Comparison of ENCODE assay signal across 8 cellular contexts in the genomic region with DNA sequence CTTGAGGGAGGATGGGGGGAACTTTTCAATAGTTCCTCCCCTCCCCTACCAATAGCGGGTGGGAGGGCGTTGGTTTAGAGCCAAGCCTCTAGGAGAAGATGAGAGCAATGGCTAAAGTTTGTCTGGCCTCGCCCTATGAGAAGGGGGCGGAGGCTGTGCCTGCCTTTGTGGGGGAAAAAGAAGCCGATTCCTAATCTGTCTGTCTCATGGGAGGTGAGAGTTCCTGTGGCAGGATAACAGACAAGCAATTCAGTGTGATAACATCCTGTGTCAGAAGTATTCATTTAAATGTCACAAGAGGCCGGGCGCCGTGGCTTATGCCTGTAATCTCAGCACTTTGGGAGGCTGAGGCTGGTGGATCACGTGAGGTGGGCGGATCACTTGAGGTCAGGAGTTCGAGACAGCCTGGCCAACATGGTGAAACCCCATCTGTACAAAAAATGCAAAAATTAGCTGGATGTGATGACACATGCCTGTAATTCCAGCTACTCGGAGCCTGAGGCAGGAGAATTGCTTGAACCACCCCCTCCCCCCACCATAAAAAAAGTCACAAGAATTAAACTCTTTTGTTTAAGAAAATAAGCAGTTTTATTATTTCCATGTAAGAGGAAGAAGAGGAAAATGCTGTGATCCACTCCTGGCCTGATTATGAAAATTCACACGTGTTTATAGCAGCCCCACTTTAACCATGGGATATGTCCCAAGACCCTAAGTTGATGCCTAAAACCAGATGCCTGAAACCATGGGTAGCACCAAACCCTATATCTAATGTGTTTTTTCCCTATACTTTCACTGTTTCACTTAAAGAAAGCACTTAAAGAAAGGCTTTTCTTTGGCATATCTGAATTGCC. TPM values are rescaled to one million over a fixed set of nuclear protein-coding genes. Genes with fewer than 3 reads are reported as not detected.
DNase-seq lines count a peak whose midpoint lies in the region; ATAC-seq and TF ChIP-seq lines count a peak whose summit lies in the region.

No MANE protein-coding gene starts in this region.

- POLR2A ChIA-PET in HEK293 (lab: Yijun Ruan, JAX) = interaction anchor here (0.9 to 3.2 kb wide), 3 partner anchors 13 to 189 kb away, joined by 3 to 27 read pairs (median 17); a partner anchor contains a TSS

- WGBS in psoas muscle, 3 donors = 24 to 39% (median 28%) methylated on average over 13 of the region's 13 CpGs

- peaks cover 54% of the 10 kb centered on the region for H3K36me3 Mint-ChIP-seq in activated T-helper 2 cell treated with anti-CD3 and anti-CD28 coated beads, Interferon-gamma antibody, Interleukin-2, Interleukin-4, amounts not matched to agents 10 μg/mL and 5 μg/mL and 100 μg/mL, durations not matched to agents 14 hours and 24 hours and 36 hours (ENCODE audit: low read depth)

- H3K27ac ChIP-seq in HEK293 (ENCODE audit: extremely low read depth, low read depth, low read length) (peak overlapping the region; percentile 93), psoas muscle (peak overlapping the region; percentile 91)

- intact Hi-C loops in activated T-helper 2 cell treated with anti-CD3 and anti-CD28 coated beads, Interferon-gamma antibody, Interleukin-2, Interleukin-4, amounts not matched to agents 10 μg/mL and 5 μg/mL and 100 μg/mL, durations not matched to agents 14 hours and 24 hours and 36 hours (cut with micrococcal nuclease) = loop anchor here (1.0 to 10.0 kb wide), 8 partner anchors 67 to 860 kb away; a partner anchor contains a TSS
- intact Hi-C loops in psoas muscle (cut with DNase I) = loop anchor here in 1 of 2 donors (10.0 kb wide), 1 partner anchor 70 kb away; no protein-coding TSS in a partner anchor

- peak overlapping the region; percentile 90 for H3K27ac Mint-ChIP-seq in activated T-helper 2 cell treated with anti-CD3 and anti-CD28 coated beads, Interferon-gamma antibody, Interleukin-2, Interleukin-4, amounts not matched to agents 10 μg/mL and 5 μg/mL and 100 μg/mL, durations not matched to agents 14 hours and 24 hours and 36 hours

- H3K4me1 Mint-ChIP-seq in activated T-helper 2 cell treated with anti-CD3 and anti-CD28 coated beads, Interferon-gamma antibody, Interleukin-2, Interleukin-4, amounts not matched to agents 10 μg/mL and 5 μg/mL and 100 μg/mL, durations not matched to agents 14 hours and 24 hours and 36 hours (ENCODE audit: low read depth) = peaks cover 56% of the 10 kb centered on the region

- CTCF ChIA-PET in HEK293 (lab: Yijun Ruan, JAX) = interaction anchor here (0.6 kb wide), 1 partner anchor 42 kb away, joined by 4 read pairs; no protein-coding TSS in a partner anchor

- peak overlapping the region; percentile 96 for H3K4me3 Mint-ChIP-seq in activated T-helper 2 cell treated with anti-CD3 and anti-CD28 coated beads, Interferon-gamma antibody, Interleukin-2, Interleukin-4, amounts not matched to agents 10 μg/mL and 5 μg/mL and 100 μg/mL, durations not matched to agents 14 hours and 24 hours and 36 hours (ENCODE audit: low read depth)

- H3K9me3 Mint-ChIP-seq in activated T-helper 2 cell treated with anti-CD3 and anti-CD28 coated beads, Interferon-gamma antibody, Interleukin-2, Interleukin-4, amounts not matched to agents 10 μg/mL and 5 μg/mL and 100 μg/mL, durations not matched to agents 14 hours and 24 hours and 36 hours = no peaks in the 10 kb centered on the region

- TF ChIP-seq CTCF in HEK293 (tag by site-specific recombination; IDR thresholded peaks at IDR 0.05) = no peak
- no peak for TF ChIP-seq CTCF in psoas muscle (IDR thresholded peaks at IDR 0.05)

- peak in 3 of 4 donors; percentile 1 to 31 (median 5) for ATAC-seq in psoas muscle
- ATAC-seq in HG02588 (IDR thresholded peaks at IDR 0.05; ENCODE audit: unreplicated experiment) = no peak

- peak overlapping the region; percentile 76 for H3K4me3 ChIP-seq in HEK293 (ENCODE audit: low read depth, low read length)
- peak overlapping the region; percentile 89 for H3K4me3 ChIP-seq in psoas muscle

- no peaks in the 10 kb centered on the region for H3K27me3 ChIP-seq in psoas muscle (ENCODE audit: insufficient read depth in 3 of 3, low read length in 2 of 3)

- H3K4me1 ChIP-seq in HEK293 (ENCODE audit: control insufficient read depth, insufficient read depth, low read length) = peaks cover 23% of the 10 kb centered on the region
- H3K4me1 ChIP-seq in psoas muscle = peaks cover 25% of the 10 kb centered on the region

- peak; percentile 9 for DNase-seq in DMS153 (lab: John Stamatoyannopoulos, UW)
- peak; percentile 75 for DNase-seq in activated T-helper 2 cell treated with anti-CD3 and anti-CD28 coated beads, Interferon-gamma antibody, Interleukin-2, Interleukin-4, amounts not matched to agents 10 μg/mL and 5 μg/mL and 100 μg/mL, durations not matched to agents 14 hours and 24 hours and 36 hours (ENCODE audit: low spot score)
- DNase-seq in germinal center (ENCODE audit: low spot score) = peak; percentile 52
- DNase-seq in psoas muscle = peak; percentile 89
- DNase-seq in ureter (ENCODE audit: low spot score) = peak; percentile 78

- H3K36me3 ChIP-seq in HEK293 (ENCODE audit: control insufficient read depth in 2 of 2, insufficient read depth in 1 of 2, low read length in 2 of 2) = peaks cover 0 to 10% of the 10 kb centered on the region in 2 experiments; a peak in 1 of 3 replicates
- H3K36me3 ChIP-seq in psoas muscle (ENCODE audit: insufficient read depth in 1 of 2, low read depth in 1 of 2) = peaks cover 0 to 9% of the 10 kb centered on the region in 2 donors

- H3K9me3 ChIP-seq in HEK293 (ENCODE audit: control insufficient read depth, insufficient read depth, low read depth, low read length) (no peaks in the 10 kb centered on the region), psoas muscle (no peaks in the 10 kb centered on the region)

- no peaks in the 10 kb centered on the region for H3K27me3 Mint-ChIP-seq in activated T-helper 2 cell treated with anti-CD3 and anti-CD28 coated beads, Interferon-gamma antibody, Interleukin-2, Interleukin-4, amounts not matched to agents 10 μg/mL and 5 μg/mL and 100 μg/mL, durations not matched to agents 14 hours and 24 hours and 36 hours (ENCODE audit: low read depth)

TF ChIP-seq in HEK293, 187 proteins besides CTCF, POLR2A, EP300 and RAD21 (continues in another document):
- TF ChIP-seq TCF7L2 (IDR thresholded peaks at IDR 0.05; ENCODE audit: borderline replicate concordance, low read depth, low read length) = peak; percentile 44; the same call in 1 of the 2 replicates
- peak; percentile 52 for TF ChIP-seq ZNF629 (tag by site-specific recombination; IDR thresholded peaks at IDR 0.05)
- TF ChIP-seq ZNF2 (tag by site-specific recombination; IDR thresholded peaks at IDR 0.05) = no peak
- peak; percentile 29 for TF ChIP-seq OSR2 (tag by site-specific recombination; IDR thresholded peaks at IDR 0.05)
- TF ChIP-seq, protein P1, sequence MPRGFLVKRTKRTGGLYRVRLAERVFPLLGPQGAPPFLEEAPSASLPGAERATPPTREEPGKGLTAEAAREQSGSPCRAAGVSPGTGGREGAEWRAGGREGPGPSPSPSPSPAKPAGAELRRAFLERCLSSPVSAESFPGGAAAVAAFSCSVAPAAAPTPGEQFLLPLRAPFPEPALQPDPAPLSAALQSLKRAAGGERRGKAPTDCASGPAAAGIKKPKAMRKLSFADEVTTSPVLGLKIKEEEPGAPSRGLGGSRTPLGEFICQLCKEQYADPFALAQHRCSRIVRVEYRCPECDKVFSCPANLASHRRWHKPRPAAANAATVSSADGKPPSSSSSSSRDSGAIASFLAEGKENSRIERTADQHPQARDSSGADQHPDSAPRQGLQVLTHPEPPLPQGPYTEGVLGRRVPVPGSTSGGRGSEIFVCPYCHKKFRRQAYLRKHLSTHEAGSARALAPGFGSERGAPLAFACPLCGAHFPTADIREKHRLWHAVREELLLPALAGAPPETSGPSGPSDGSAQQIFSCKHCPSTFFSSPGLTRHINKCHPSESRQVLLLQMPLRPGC (tag by site-specific recombination; IDR thresholded peaks at IDR 0.05) = peak; percentile 47
- peak; percentile 49 for TF ChIP-seq ZEB2 (tag by site-specific recombination; IDR thresholded peaks at IDR 0.05)
- peak; percentile 74; the same call in 1 of the 2 replicates for TF ChIP-seq KLF9 (tag by site-specific recombination; IDR thresholded peaks at IDR 0.05; ENCODE audit: low read depth)

TF ChIP-seq in PFSK-1, 5 proteins besides CTCF, POLR2A, EP300 and RAD21 (continues in another document):
- TF ChIP-seq FOXP2 (optimal IDR thresholded peaks at IDR 0.05; ENCODE audit: borderline replicate concordance, extremely low read depth, extremely low read length, insufficient read depth) (no peak), TAF1 (IDR thresholded peaks at IDR 0.05; ENCODE audit: borderline replicate concordance, insufficient read depth, low read length) (no peak), SIN3A (IDR thresholded peaks at IDR 0.05; ENCODE audit: borderline replicate concordance, insufficient read depth, low read length) (peak; percentile 84; the same call in 1 of the 2 replicates), POLR2AphosphoS5 (IDR thresholded peaks at IDR 0.05; ENCODE audit: low read depth, low read length) (no peak)

RNA-seq across cellular contexts. Expression of a gene that starts 1.7 kb away (rescaled TPM):
- 9.4 TPM for polyA plus RNA-seq in PFSK-1 (2012; ENCODE audit: insufficient read length, low read depth)
- total RNA-seq in activated T-helper 2 cell treated with anti-CD3 and anti-CD28 coated beads, Interferon-gamma antibody, Interleukin-2, Interleukin-4, amounts not matched to agents 10 μg/mL and 5 μg/mL and 100 μg/mL, durations not matched to agents 14 hours and 24 hours and 36 hours = 8.8 and 9.9 TPM in 2 replicates
- total RNA-seq in psoas muscle (10 to 100 TPM; 14.5 to 23.7 (median 20.0) TPM), ureter (69.9 TPM)
- polyA plus RNA-seq in psoas muscle = 1 to 10 TPM; 1.7 to 9.4 (median 2.0) TPM

RNA-seq across cellular contexts. Expression of a gene that starts 50.4 kb away (rescaled TPM):
- not detected for polyA plus RNA-seq in PFSK-1 (2012; ENCODE audit: insufficient read length, low read depth)
- not detected in 2 replicates for total RNA-seq in activated T-helper 2 cell treated with anti-CD3 and anti-CD28 coated beads, Interferon-gamma antibody, Interleukin-2, Interleukin-4, amounts not matched to agents 10 μg/mL and 5 μg/mL and 100 μg/mL, durations not matched to agents 14 hours and 24 hours and 36 hours
- total RNA-seq in psoas muscle (not detected), ureter (not detected)
- polyA plus RNA-seq in psoas muscle = not detected

Comparison
In these comparisons a context has a peak if more than half of its experiments do, and no peak if none do; other contexts are left out.
1. DNase-seq: peak in every context shown above with its lines; median percentile 89 in psoas muscle; 78 in ureter; 75 in activated T-helper 2 cell treated with anti-CD3 and anti-CD28 coated beads, Interferon-gamma antibody, Interleukin-2, Interleukin-4, amounts not matched to agents 10 μg/mL and 5 μg/mL and 100 μg/mL, durations not matched to agents 14 hours and 24 hours and 36 hours; 52 in germinal center; 9 in DMS153.